Comparison of ENCODE assay signal across 25 cellular contexts in genomic region chr6:46235242-46235641, GRCh38.
"Had no signal": no experiment of that assay in that cellular context is flagged by ENCODE, and none has a peak within 500 bp of the region (broad histone marks: within the 10 kb centered on the region; RNA-seq: fewer than 3 reads in every experiment).

No MANE protein-coding gene starts in this region.

- H3K4me3 ChIP-seq: gastroesophageal sphincter, mucosa of descending colon, ovary, stomach, tibial artery had no signal

- H3K27me3 ChIP-seq: gastroesophageal sphincter, ovary, stomach, tibial artery had no signal

- H3K36me3 ChIP-seq: ovary had no signal

- H3K4me1 ChIP-seq: stomach had no signal

- H3K9me3 ChIP-seq: mucosa of descending colon had no signal

- H3K27ac ChIP-seq: epithelial cell of prostate, ovary had no signal

- ATAC-seq: esophagus mucosa; gastroesophageal sphincter; mucosa of descending colon; naive thymus-derived CD8-positive, alpha-beta T cell; sciatic nerve; stimulated activated effector memory CD8-positive, alpha-beta T cell treated with anti-CD3 and anti-CD28 coated beads, Interleukin-12 subunit alpha, Interleukin-12 subunit beta, amount 100 ng/mL, for 72 hours had no signal

- DNase-seq: cerebellar nuclear complex; effector CD8-positive, alpha-beta T cell; endodermal cell; foreskin fibroblast; hypothalamus; immature natural killer cell; islet precursor cell; kidney glomerular epithelial cell; mesenchymal stem cell; mucosa of descending colon; naive thymus-derived CD8-positive, alpha-beta T cell; nephron progenitor cell; ovary; posterior cingulate gyrus; retina; stimulated activated CD4-positive, alpha-beta T cell treated with anti-CD3 and anti-CD28 coated beads, Interleukin-2, amount 100 ng/mL, for 24 hours; stimulated activated CD4-positive, alpha-beta T cell treated with anti-CD3 and anti-CD28 coated beads, Interleukin-4, amount 100 ng/mL, for 24 hours; stimulated activated naive CD4-positive, alpha-beta T cell treated with Interleukin-2 at 50 U/mL for 16 hours; stomach; tibial artery had no signal
